8 cellular contexts compared by ENCODE assay signal in the genomic region with DNA sequence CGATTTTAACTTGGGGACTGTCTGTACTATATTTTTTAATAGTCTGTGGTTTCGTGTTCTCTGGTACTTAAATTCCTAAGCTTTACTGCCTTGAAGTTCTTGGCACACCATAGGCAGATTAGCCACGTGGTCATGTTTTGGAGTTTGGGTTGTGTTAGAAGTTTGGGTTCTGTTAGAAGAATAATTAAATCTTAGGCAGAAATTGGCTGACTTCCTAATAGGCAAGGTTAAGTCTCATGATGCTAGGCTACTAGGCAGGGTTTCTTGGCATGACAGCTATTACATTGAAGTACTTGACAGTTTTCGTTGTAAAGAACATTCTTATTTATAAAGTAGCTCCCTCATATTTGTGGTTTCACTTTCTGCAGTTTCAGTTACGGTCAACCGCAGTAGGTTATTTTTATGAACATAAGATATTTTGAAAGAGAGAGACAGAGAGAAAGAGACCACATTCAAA. TPM values are rescaled to one million over a fixed set of nuclear protein-coding genes. Genes with fewer than 3 reads are reported as not detected.
A peak's percentile ranks its signal among the peaks of the same experiment; 100 is the strongest.
DNase-seq lines count a peak whose midpoint lies in the region; ATAC-seq and TF ChIP-seq lines count a peak whose summit lies in the region.

No MANE protein-coding gene starts in this region.

- CTCF ChIA-PET in BJ (lab: Yijun Ruan, JAX): interaction anchor here (1.6 kb wide), 1 partner anchor 105 kb away, joined by 3 read pairs; no protein-coding TSS in a partner anchor

- H3K9ac ChIP-seq in subcutaneous abdominal adipose tissue (ENCODE audit: low read length in 5 of 5): peak overlapping the region in 3 of 5 donors; percentile 60 to 78 (median 66)

- H3K4me1 Mint-ChIP-seq in endothelial cell (ENCODE audit: unreplicated experiment): peaks cover 13% of the 10 kb centered on the region

- POLR2A ChIA-PET in BJ (lab: Charles Lee): interaction anchor here (0.6 kb wide), 1 partner anchor 672 kb away, joined by 3 read pairs; no protein-coding TSS in a partner anchor

- ATAC-seq in GM19328 (IDR thresholded peaks at IDR 0.05; ENCODE audit: unreplicated experiment): peak; percentile 62
- peak; percentile 68 for ATAC-seq in HG03280 (IDR thresholded peaks at IDR 0.05; ENCODE audit: unreplicated experiment)
- ATAC-seq in SK-N-SH treated with all-trans-retinoic acid at 6 μM for 48 hours: peak; percentile 72

- peak; percentile 57 for DNase-seq in BJ (ENCODE audit: low read depth)
- peak; percentile 56 to 76 for DNase-seq in foreskin fibroblast
- no peak for DNase-seq in SHP77 treated with DMSO at 0.1 percent for 48 hours (lab: John Stamatoyannopoulos, UW)
- no peak for DNase-seq in endothelial cell (ENCODE audit: low spot score)

- H3K27me3 ChIP-seq in BJ (ENCODE audit: control insufficient read depth, insufficient read depth, low read length) (peaks cover 12% of the 10 kb centered on the region), subcutaneous abdominal adipose tissue (ENCODE audit: control insufficient read depth in 5 of 5, insufficient read depth in 4 of 5, low read length in 5 of 5) (no peaks in the 10 kb centered on the region)

- H3K27ac ChIP-seq in subcutaneous abdominal adipose tissue (ENCODE audit: low read depth, low read length): peak overlapping the region; percentile 52

- no peaks in the 10 kb centered on the region for H3K9me3 Mint-ChIP-seq in endothelial cell (ENCODE audit: unreplicated experiment)

- no peak overlapping the region for H3K27ac Mint-ChIP-seq in endothelial cell (ENCODE audit: unreplicated experiment)

- peaks cover 2% of the 10 kb centered on the region for H3K27me3 Mint-ChIP-seq in endothelial cell (ENCODE audit: unreplicated experiment)

- H3K4me3 Mint-ChIP-seq in endothelial cell (ENCODE audit: unreplicated experiment): no peak overlapping the region

- H3K36me3 ChIP-seq in BJ (ENCODE audit: control insufficient read depth, insufficient read depth, low read length) (no peaks in the 10 kb centered on the region), subcutaneous abdominal adipose tissue (ENCODE audit: control insufficient read depth in 5 of 5, insufficient read depth in 5 of 5, low read length in 5 of 5) (no peaks in the 10 kb centered on the region)

- no peaks in the 10 kb centered on the region for H3K9me3 ChIP-seq in subcutaneous abdominal adipose tissue (ENCODE audit: control insufficient read depth in 5 of 5, low read length in 5 of 5)

- H3K4me3 ChIP-seq in BJ (ENCODE audit: low read depth, low read length) (peak overlapping the region; percentile 34), foreskin fibroblast (ENCODE audit: low read depth in 1 of 2, low read length in 2 of 2) (peak overlapping the region; percentile 42 to 57), subcutaneous abdominal adipose tissue (ENCODE audit: low read depth in 1 of 5, low read length in 5 of 5) (peak overlapping the region; percentile 47 to 75 (median 68))

- H3K36me3 Mint-ChIP-seq in endothelial cell (ENCODE audit: low read depth, unreplicated experiment): no peaks in the 10 kb centered on the region

- no peak for TF ChIP-seq CTCF in BJ (IDR thresholded peaks at IDR 0.05; ENCODE audit: insufficient read depth, low read depth, low read length)
- TF ChIP-seq CTCF in foreskin fibroblast (IDR thresholded peaks at IDR 0.05; ENCODE audit: low read depth, low read length): no peak
- TF ChIP-seq CTCF in endothelial cell (IDR thresholded peaks at IDR 0.05; ENCODE audit: unreplicated experiment): no peak

- peaks cover 0 to 12% (median 0%) of the 10 kb centered on the region in 5 donors for H3K4me1 ChIP-seq in subcutaneous abdominal adipose tissue (ENCODE audit: control insufficient read depth in 5 of 5, insufficient read depth in 5 of 5, low read length in 5 of 5)

TF ChIP-seq in SK-N-SH treated with all-trans-retinoic acid at 6 μM for 48 hours, 23 proteins besides CTCF, POLR2A, EP300 and RAD21:
- TF ChIP-seq, protein P1, sequence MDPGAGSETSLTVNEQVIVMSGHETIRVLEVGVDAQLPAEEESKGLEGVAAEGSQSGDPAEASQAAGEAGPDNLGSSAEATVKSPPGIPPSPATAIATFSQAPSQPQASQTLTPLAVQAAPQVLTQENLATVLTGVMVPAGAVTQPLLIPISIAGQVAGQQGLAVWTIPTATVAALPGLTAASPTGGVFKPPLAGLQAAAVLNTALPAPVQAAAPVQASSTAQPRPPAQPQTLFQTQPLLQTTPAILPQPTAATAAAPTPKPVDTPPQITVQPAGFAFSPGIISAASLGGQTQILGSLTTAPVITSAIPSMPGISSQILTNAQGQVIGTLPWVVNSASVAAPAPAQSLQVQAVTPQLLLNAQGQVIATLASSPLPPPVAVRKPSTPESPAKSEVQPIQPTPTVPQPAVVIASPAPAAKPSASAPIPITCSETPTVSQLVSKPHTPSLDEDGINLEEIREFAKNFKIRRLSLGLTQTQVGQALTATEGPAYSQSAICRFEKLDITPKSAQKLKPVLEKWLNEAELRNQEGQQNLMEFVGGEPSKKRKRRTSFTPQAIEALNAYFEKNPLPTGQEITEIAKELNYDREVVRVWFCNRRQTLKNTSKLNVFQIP (CRISPR knock-in tag; IDR thresholded peaks at IDR 0.05; ENCODE audit: borderline replicate concordance, low read depth): no peak
- no peak for TF ChIP-seq ZNF70 (CRISPR knock-in tag; IDR thresholded peaks at IDR 0.05)
- TF ChIP-seq ZFP3 (CRISPR knock-in tag; IDR thresholded peaks at IDR 0.05): no peak
- no peak for TF ChIP-seq BACH2 (CRISPR knock-in tag; IDR thresholded peaks at IDR 0.05; ENCODE audit: borderline replicate concordance)
- no peak for TF ChIP-seq TCF4 (CRISPR knock-in tag; IDR thresholded peaks at IDR 0.05; ENCODE audit: borderline replicate concordance)
- no peak for TF ChIP-seq ARNTL (CRISPR knock-in tag; IDR thresholded peaks at IDR 0.05; ENCODE audit: borderline replicate concordance, low read depth)
- no peak for TF ChIP-seq ZNF8 (CRISPR knock-in tag; IDR thresholded peaks at IDR 0.05)
- no peak for TF ChIP-seq RARB (CRISPR knock-in tag; IDR thresholded peaks at IDR 0.05)
- TF ChIP-seq GLIS3 (CRISPR knock-in tag; IDR thresholded peaks at IDR 0.05): no peak
- TF ChIP-seq ESRRG (CRISPR knock-in tag; IDR thresholded peaks at IDR 0.05): no peak
- no peak for TF ChIP-seq CSDC2 (CRISPR knock-in tag; IDR thresholded peaks at IDR 0.05)
- TF ChIP-seq ZNF565 (CRISPR knock-in tag; conservative IDR thresholded peaks at IDR 0.05; ENCODE audit: low read depth): no peak
- no peak for TF ChIP-seq ISL1 (CRISPR knock-in tag; IDR thresholded peaks at IDR 0.05)
- TF ChIP-seq, protein P2, sequence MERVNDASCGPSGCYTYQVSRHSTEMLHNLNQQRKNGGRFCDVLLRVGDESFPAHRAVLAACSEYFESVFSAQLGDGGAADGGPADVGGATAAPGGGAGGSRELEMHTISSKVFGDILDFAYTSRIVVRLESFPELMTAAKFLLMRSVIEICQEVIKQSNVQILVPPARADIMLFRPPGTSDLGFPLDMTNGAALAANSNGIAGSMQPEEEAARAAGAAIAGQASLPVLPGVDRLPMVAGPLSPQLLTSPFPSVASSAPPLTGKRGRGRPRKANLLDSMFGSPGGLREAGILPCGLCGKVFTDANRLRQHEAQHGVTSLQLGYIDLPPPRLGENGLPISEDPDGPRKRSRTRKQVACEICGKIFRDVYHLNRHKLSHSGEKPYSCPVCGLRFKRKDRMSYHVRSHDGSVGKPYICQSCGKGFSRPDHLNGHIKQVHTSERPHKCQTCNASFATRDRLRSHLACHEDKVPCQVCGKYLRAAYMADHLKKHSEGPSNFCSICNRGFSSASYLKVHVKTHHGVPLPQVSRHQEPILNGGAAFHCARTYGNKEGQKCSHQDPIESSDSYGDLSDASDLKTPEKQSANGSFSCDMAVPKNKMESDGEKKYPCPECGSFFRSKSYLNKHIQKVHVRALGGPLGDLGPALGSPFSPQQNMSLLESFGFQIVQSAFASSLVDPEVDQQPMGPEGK (CRISPR knock-in tag; IDR thresholded peaks at IDR 0.05; ENCODE audit: borderline replicate concordance): no peak

RNA-seq across cellular contexts. Expression of a gene that starts 30.0 kb away (rescaled TPM):
- polyA plus RNA-seq in BJ (2011; rRNA removed): not detected in 2 replicates
- not detected in 2 replicates for polyA minus RNA-seq in BJ (2011; rRNA and poly(A)+ RNA removed)
- not detected for total RNA-seq in endothelial cell (ENCODE audit: unreplicated experiment)

Comparison
In these comparisons a context has a peak if more than half of its experiments do, and no peak if none do; other contexts are left out.
1. DNase-seq: peak in BJ (single experiment) and foreskin fibroblast (2 of 2); none in SHP77 treated with DMSO at 0.1 percent for 48 hours (single experiment) and endothelial cell (single experiment).
2. Peak in every context shown above with its lines, with median percentiles within 50 percentile points of each other: H3K4me3 ChIP-seq and ATAC-seq.